In genomic region chr1:150008699-150009098, GRCh38 we compare ENCODE assay signal across 9 cellular contexts. TPM values are rescaled to one million over a fixed set of nuclear protein-coding genes. Genes with fewer than 3 reads are reported as not detected.
DNase-seq lines count a peak whose midpoint lies in the region; ATAC-seq and TF ChIP-seq lines count a peak whose summit lies in the region.
"Had no signal": no experiment of that assay in that cellular context is flagged by ENCODE, and none has a peak within 500 bp of the region (broad histone marks: within the 10 kb centered on the region; RNA-seq: fewer than 3 reads in every experiment).

No MANE protein-coding gene starts in this region.

- H3K4me3 ChIP-seq in GM08714 (ENCODE audit: low read length) (peak overlapping the region; percentile 87), dorsolateral prefrontal cortex (peak overlapping the region; percentile 69 to 97 (median 88))

- ATAC-seq in GM18858 (IDR thresholded peaks at IDR 0.05; ENCODE audit: unreplicated experiment) (no peak), GM21381 (IDR thresholded peaks at IDR 0.05; ENCODE audit: unreplicated experiment) (no peak), GM19351 (IDR thresholded peaks at IDR 0.05; ENCODE audit: unreplicated experiment) (no peak)

- no peaks in the 10 kb centered on the region for H3K27me3 ChIP-seq in dorsolateral prefrontal cortex

- DNase-seq in NCI-H345 treated with DMSO at 0.1 percent for 48 hours (lab: John Stamatoyannopoulos, UW; ENCODE audit: unreplicated experiment) (peak; percentile 17), dorsolateral prefrontal cortex (no peak), osteocyte (ENCODE audit: extremely low spot score, unreplicated experiment) (no peak), GM03348 (ENCODE audit: low spot score) (no peak)

- H3K36me3 Mint-ChIP-seq in osteocyte (ENCODE audit: unreplicated experiment) = peaks cover 10% of the 10 kb centered on the region

- H3K4me1 Mint-ChIP-seq in osteocyte (ENCODE audit: unreplicated experiment) = peaks cover 34% of the 10 kb centered on the region

- intact Hi-C loops in dorsolateral prefrontal cortex (cut with DNase I) = loop anchor here in 1 of 2 donors (5.0 kb wide), 1 partner anchor 46 kb away; no protein-coding TSS in a partner anchor

- TF ChIP-seq CTCF in dorsolateral prefrontal cortex (IDR thresholded peaks at IDR 0.05 in 54 of 56, conservative IDR thresholded peaks at IDR 0.05 in 2 of 56; ENCODE audit: low read depth in 1 of 56, partially characterized antibody in 56 of 56) (no peak), osteocyte (IDR thresholded peaks at IDR 0.05) (no peak)

- peak overlapping the region; percentile 99 for H3K4me3 Mint-ChIP-seq in osteocyte (ENCODE audit: unreplicated experiment)

- H3K27me3 Mint-ChIP-seq in osteocyte (ENCODE audit: unreplicated experiment) = no peaks in the 10 kb centered on the region

- H3K27ac Mint-ChIP-seq in osteocyte (ENCODE audit: unreplicated experiment) = peak overlapping the region; percentile 96
- H3K27ac Mint-ChIP-seq: memory B cell had no signal

- H3K27ac ChIP-seq in dorsolateral prefrontal cortex = peak overlapping the region in 58 of 59 donors; percentile 16 to 100 (median 98)

- H3K9me3 Mint-ChIP-seq in osteocyte (ENCODE audit: unreplicated experiment) = no peaks in the 10 kb centered on the region
- H3K9me3 Mint-ChIP-seq: memory B cell had no signal

RNA-seq across cellular contexts. Expression of gene OTUD7B, which starts 1.8 kb away (rescaled TPM):
- total RNA-seq in dorsolateral prefrontal cortex = 100 to 1,000 TPM in 4 of 120 experiments, 10 to 100 TPM in 116; 28.4 to 126 (median 52.8) TPM
- total RNA-seq in osteocyte = 25.1 and 26.2 TPM in 2 replicates

RNA-seq across cellular contexts. Expression of gene VPS45, which starts 58.9 kb away (rescaled TPM):
- total RNA-seq in dorsolateral prefrontal cortex = 10 to 100 TPM; 50.9 to 95.6 (median 71.3) TPM
- total RNA-seq in osteocyte = 37.0 and 43.6 TPM in 2 replicates
